In the genomic region with DNA sequence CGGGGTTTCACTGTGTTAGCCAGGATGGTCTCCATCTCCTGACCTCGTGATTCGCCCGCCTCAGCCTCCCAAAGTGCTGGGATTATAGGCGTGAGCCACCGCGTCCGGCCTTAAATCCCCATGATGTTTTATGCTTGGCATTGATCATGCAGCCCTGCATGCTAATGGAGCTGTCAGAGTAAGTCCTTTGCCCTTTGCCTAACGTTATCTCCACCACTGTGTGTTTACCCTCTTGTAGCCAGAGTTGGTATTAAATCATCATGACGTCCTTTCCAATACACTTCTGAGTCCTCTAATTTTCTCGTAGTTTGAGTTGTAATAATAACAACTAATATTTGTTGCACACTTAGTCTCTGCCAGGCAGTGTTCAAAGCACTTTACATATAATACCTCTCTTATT, we compare ENCODE assay signal across 33 cellular contexts.
"Had no signal": no experiment of that assay in that cellular context is flagged by ENCODE, and none has a peak within 500 bp of the region (broad histone marks: within the 10 kb centered on the region; RNA-seq: fewer than 3 reads in every experiment).

No MANE protein-coding gene starts in this region.

- H3K4me3 ChIP-seq: adrenal gland, ascending aorta, cardiac muscle cell had no signal

- H3K27me3 ChIP-seq: adrenal gland, ascending aorta, cardiac muscle cell had no signal

- ATAC-seq: activated CD8-positive, alpha-beta T cell treated with anti-CD3 and anti-CD28 coated beads for 36 hours; activated naive CD4-positive, alpha-beta T cell treated with anti-CD3 and anti-CD28 coated beads, Interleukin-2, amount 50 U/mL, for 72 hours; activated T-cell treated with anti-CD3 and anti-CD28 coated beads, Interleukin-2, amount 50 U/mL, for 4 hours; activated T-cell treated with anti-CD3 and anti-CD28 coated beads, Interleukin-2, amount 50 U/mL, for 72 hours; activated T-helper 17 cell treated with anti-CD3 and anti-CD28 coated beads, Interleukin-2, amount 50 U/mL, for 72 hours had no signal

- H3K27ac ChIP-seq: adrenal gland, ascending aorta, cardiac muscle cell, VCaP had no signal

- H3K4me1 ChIP-seq: adrenal gland, ascending aorta had no signal

- H3K36me3 ChIP-seq: adrenal gland, ascending aorta, cardiac muscle cell had no signal

- FAIRE-seq: bronchial epithelial cell, TTC549 had no signal

- DNase-seq: activated B cell treated with CpG ODN at 0.5 μM for 24 hours; activated CD4-positive, alpha-beta memory T cell treated with anti-CD3 and anti-CD28 coated beads for 36 hours; activated CD4-positive, alpha-beta T cell treated with anti-CD3 and anti-CD28 coated beads for 4 hours; activated CD4-positive, alpha-beta T cell treated with anti-CD3 and anti-CD28 coated beads, Interleukin-2, amount 10 ng/mL, durations not matched to agents 24 days and 14 days; activated CD4-positive, alpha-beta T cell treated with anti-CD3 and anti-CD28 coated beads, Interleukin-2, amount 50 U/mL, for 1 hour; activated CD4-positive, alpha-beta T cell treated with anti-CD3 and anti-CD28 coated beads, Interleukin-2, amount 50 U/mL, for 4 hours; activated CD4-positive, CD25-positive, alpha-beta regulatory T cell treated with anti-CD3 and anti-CD28 coated beads, Interleukin-2, amount 50 U/mL, for 72 hours; activated CD8-positive, alpha-beta memory T cell treated with anti-CD3 and anti-CD28 coated beads, Interleukin-2, amount 50 U/mL, for 4 hours; activated CD8-positive, alpha-beta T cell treated with anti-CD3 and anti-CD28 coated beads for 36 hours; activated effector memory CD4-positive, alpha-beta T cell treated with anti-CD3 and anti-CD28 coated beads, Interleukin-2, amount 50 U/mL, for 16 hours; activated gamma-delta T cell treated with Interleukin-2 at 50 U/mL for 16 hours; activated naive CD4-positive, alpha-beta T cell; activated naive CD4-positive, alpha-beta T cell treated with anti-CD3 and anti-CD28 coated beads for 36 hours; activated naive CD4-positive, alpha-beta T cell treated with anti-CD3 and anti-CD28 coated beads, Interleukin-2, amount 50 U/mL, for 16 hours; activated naive CD8-positive, alpha-beta T cell treated with anti-CD3 and anti-CD28 coated beads for 36 hours; activated T-cell treated with anti-CD3 and anti-CD28 coated beads for 4 hours; activated T-cell treated with anti-CD3 and anti-CD28 coated beads, Interleukin-2, amount 50 U/mL, for 1 hour; activated T-cell treated with anti-CD3 and anti-CD28 coated beads, Interleukin-2, amount 50 U/mL, for 4 hours; activated T-cell treated with anti-CD3 and anti-CD28 coated beads, Interleukin-2, amount 50 U/mL, for 72 hours; adrenal gland; amygdala; anterior cingulate cortex; caudate nucleus; T-helper 1 cell; T-helper 2 cell; T-helper 9 cell had no signal

- H3K9me3 ChIP-seq: adrenal gland, ascending aorta had no signal
